Comparison of ENCODE assay signal across 1 cellular context in the genomic region with DNA sequence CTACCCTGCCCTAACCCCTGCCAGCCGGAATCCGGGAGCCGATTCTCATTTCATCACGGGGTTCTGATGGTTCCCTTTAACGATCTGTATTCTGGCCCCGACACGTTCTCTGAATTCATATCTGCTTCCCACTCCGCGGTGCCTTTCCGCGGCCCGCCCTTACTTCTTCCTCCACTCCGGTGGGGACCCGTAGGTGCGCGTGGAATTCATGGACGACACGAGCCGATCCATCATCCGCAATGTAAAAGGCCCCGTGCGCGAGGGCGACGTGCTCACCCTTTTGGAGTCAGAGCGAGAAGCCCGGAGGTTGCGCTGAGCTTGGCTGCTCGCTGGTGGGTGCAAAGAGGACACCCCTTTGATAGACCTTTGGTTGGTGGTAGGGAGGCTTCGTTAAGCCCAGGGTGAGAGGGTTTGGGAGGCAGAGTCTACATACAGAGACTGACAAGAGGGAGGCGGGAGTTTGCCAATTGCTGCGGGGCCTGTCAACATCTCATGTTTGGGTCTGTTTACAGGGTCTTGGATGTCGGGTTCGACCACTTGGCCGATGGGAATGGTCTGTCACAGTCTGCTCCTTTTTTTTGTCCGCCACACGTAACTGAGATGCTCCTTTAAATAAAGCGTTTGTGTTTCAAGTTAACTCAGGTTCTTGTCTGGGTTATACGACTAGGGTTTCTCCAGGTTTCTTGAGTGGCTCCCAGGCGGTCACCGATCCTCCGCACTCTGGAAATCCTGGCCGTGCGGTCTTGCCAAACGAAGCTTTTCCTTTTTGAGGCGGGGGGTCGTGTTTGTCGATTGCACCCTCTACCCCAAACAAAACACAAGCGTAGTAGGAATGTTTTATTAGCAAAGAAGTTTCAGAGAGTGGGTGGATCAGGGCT.
TF ChIP-seq lines count a peak whose summit lies in the region.

No MANE protein-coding gene starts in this region.

TF ChIP-seq in SK-N-SH treated with all-trans-retinoic acid at 6 μM for 48 hours, 23 proteins besides CTCF, POLR2A, EP300 and RAD21 (continued from another document):
- TF ChIP-seq, protein P1, sequence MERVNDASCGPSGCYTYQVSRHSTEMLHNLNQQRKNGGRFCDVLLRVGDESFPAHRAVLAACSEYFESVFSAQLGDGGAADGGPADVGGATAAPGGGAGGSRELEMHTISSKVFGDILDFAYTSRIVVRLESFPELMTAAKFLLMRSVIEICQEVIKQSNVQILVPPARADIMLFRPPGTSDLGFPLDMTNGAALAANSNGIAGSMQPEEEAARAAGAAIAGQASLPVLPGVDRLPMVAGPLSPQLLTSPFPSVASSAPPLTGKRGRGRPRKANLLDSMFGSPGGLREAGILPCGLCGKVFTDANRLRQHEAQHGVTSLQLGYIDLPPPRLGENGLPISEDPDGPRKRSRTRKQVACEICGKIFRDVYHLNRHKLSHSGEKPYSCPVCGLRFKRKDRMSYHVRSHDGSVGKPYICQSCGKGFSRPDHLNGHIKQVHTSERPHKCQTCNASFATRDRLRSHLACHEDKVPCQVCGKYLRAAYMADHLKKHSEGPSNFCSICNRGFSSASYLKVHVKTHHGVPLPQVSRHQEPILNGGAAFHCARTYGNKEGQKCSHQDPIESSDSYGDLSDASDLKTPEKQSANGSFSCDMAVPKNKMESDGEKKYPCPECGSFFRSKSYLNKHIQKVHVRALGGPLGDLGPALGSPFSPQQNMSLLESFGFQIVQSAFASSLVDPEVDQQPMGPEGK (CRISPR knock-in tag; IDR thresholded peaks at IDR 0.05; ENCODE audit: borderline replicate concordance) = no peak
- TF ChIP-seq ZFP3 (CRISPR knock-in tag; IDR thresholded peaks at IDR 0.05) = no peak
- no peak for TF ChIP-seq ZNF8 (CRISPR knock-in tag; IDR thresholded peaks at IDR 0.05)
